Comparison of ENCODE assay signal across 8 cellular contexts in the genomic region with DNA sequence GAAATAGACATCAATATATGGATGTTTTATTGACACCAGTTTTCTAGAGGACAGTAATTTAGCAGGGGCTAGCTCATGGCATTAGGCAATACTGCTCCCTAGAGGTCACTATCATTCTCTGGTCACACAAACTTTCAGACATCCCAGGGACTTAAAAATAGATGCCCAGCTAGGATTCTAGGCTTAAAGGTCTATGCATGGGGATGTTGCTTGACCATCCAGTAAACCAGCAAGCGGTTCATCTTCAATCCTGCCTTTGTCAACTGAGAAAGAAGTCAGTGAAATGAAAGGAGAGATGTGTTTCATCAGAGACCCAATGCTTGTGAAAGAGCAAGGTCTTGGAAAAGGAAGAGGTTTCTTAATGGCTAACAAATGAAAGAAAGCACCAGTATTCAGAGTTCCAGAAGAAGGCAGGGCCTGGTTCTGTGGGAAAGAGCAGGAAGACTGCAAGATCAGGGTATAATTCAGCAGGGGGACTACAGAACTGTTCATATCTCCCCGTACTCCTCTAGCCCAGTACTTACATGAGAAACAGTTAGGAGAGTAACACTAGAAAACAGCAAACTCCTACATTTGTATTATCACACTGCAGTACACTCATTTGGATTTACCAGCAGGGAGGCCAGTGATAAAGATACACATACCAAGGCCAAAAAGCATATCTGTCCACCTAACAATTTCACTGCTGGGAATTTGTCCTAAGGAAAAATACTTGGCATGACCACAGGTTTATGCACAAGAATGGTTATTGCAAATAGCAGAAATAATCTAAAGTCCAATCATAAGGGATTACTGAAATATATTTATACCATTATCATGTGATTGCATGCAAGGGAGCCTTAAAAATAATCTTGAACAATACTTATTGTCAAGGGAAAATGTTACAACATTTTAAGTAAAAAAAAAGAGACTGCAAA.
DNase-seq lines count a peak whose midpoint lies in the region; ATAC-seq and TF ChIP-seq lines count a peak whose summit lies in the region.

No MANE protein-coding gene starts in this region.

- peak in 2 of 3 experiments; percentile 36 to 41 for TF ChIP-seq CTCF in esophagus muscularis mucosa (IDR thresholded peaks at IDR 0.05)

- H3K4me3 ChIP-seq in esophagus muscularis mucosa = no peak overlapping the region

- ATAC-seq in HG02981 (IDR thresholded peaks at IDR 0.05; ENCODE audit: unreplicated experiment) (peak; percentile 73), GM18520 (IDR thresholded peaks at IDR 0.05; ENCODE audit: unreplicated experiment) (no peak)

- no peak overlapping the region for H3K27ac ChIP-seq in esophagus muscularis mucosa (replicated peaks in 1 of 4)

- peak; percentile 10 for DNase-seq in GM04503 (ENCODE audit: low read depth)
- DNase-seq in NCI-H82 treated with DMSO at 0.1 percent for 48 hours (lab: John Stamatoyannopoulos, UW; ENCODE audit: unreplicated experiment) = peak; percentile 2
- no peak for DNase-seq in esophagus muscularis mucosa (ENCODE audit: extremely low spot score)
- peak; percentile 24 for DNase-seq in non-pigmented ciliary epithelial cell (ENCODE audit: low read depth)
- no peak for DNase-seq in NOMO-1 treated with DMSO at 0.1 percent for 48 hours (lab: John Stamatoyannopoulos, UW; ENCODE audit: unreplicated experiment)
- no peak for DNase-seq in NCI-H1436 treated with DMSO at 0.1 percent for 48 hours (lab: John Stamatoyannopoulos, UW)

- no peaks in the 10 kb centered on the region for H3K4me1 ChIP-seq in esophagus muscularis mucosa

- no peak for TF ChIP-seq EP300 in esophagus muscularis mucosa (IDR thresholded peaks at IDR 0.05)

- no peaks in the 10 kb centered on the region for H3K9me3 ChIP-seq in esophagus muscularis mucosa

- WGBS in esophagus muscularis mucosa = 84% methylated on average over 2 of the region's 2 CpGs

- intact Hi-C loops in esophagus muscularis mucosa (cut with DNase I) = loop anchor here (5.0 kb wide), 1 partner anchor 994 kb away; no protein-coding TSS in a partner anchor

- no peaks in the 10 kb centered on the region for H3K36me3 ChIP-seq in esophagus muscularis mucosa

- TF ChIP-seq POLR2A in esophagus muscularis mucosa (IDR thresholded peaks at IDR 0.05; ENCODE audit: low read depth) = no peak

- no peaks in the 10 kb centered on the region for H3K27me3 ChIP-seq in esophagus muscularis mucosa

Comparison
In these comparisons a context has a peak if more than half of its experiments do, and no peak if none do; other contexts are left out.
1. DNase-seq: peak in GM04503 (single experiment), NCI-H82 treated with DMSO at 0.1 percent for 48 hours (single experiment) and non-pigmented ciliary epithelial cell (single experiment); none in esophagus muscularis mucosa (single experiment), NOMO-1 treated with DMSO at 0.1 percent for 48 hours (single experiment) and NCI-H1436 treated with DMSO at 0.1 percent for 48 hours (single experiment).